23 cellular contexts compared by ENCODE assay signal in genomic region chr10:9869777-9870176, GRCh38.
"Had no signal": no experiment of that assay in that cellular context is flagged by ENCODE, and none has a peak within 500 bp of the region (broad histone marks: within the 10 kb centered on the region; RNA-seq: fewer than 3 reads in every experiment).

No MANE protein-coding gene starts in this region.

- H3K9me3 ChIP-seq: mucosa of descending colon, prostate gland, right lobe of liver, spleen, tibial nerve, upper lobe of right lung, vagina had no signal

- H3K79me2 ChIP-seq: parathyroid adenoma had no signal

- H3K36me3 ChIP-seq: prostate gland, right lobe of liver, spleen, tibial nerve, upper lobe of right lung, vagina had no signal

- H3K27me3 Mint-ChIP-seq: stimulated activated memory B cell treated with anti-CD40 and anti-IgM and Interleukin-4, amounts not matched to agents 10 μg/mL and 1 μg/mL and 100 μg/mL, for 72 hours had no signal

- H3K4me3 Mint-ChIP-seq: endodermal cell; naive thymus-derived CD8-positive, alpha-beta T cell; stimulated activated memory B cell treated with anti-CD40 and anti-IgM and Interleukin-4, amounts not matched to agents 10 μg/mL and 1 μg/mL and 100 μg/mL, for 72 hours; stimulated activated naive CD8-positive, alpha-beta T cell treated with anti-CD3 and anti-CD28 coated beads, Interleukin-15, Interleukin-2, amounts not matched to agents 100 ng/mL and 50 ng/mL, for 24 hours had no signal

- H3K27ac ChIP-seq: coronary artery, parathyroid adenoma, prostate gland, right lobe of liver, spleen, tibial nerve, upper lobe of right lung, vagina had no signal

- ATAC-seq: left colon; mucosa of descending colon; naive thymus-derived CD8-positive, alpha-beta T cell; right lobe of liver; stimulated activated memory B cell treated with anti-CD40 and anti-IgM and Interleukin-4, amounts not matched to agents 10 μg/mL and 1 μg/mL and 100 μg/mL, for 72 hours; upper lobe of right lung had no signal

- H3K4me3 ChIP-seq: coronary artery, mucosa of descending colon, prostate gland, right lobe of liver, spleen, tibial nerve, upper lobe of right lung, vagina had no signal

- H3K4me1 Mint-ChIP-seq: endodermal cell; naive thymus-derived CD8-positive, alpha-beta T cell; stimulated activated memory B cell treated with anti-CD40 and anti-IgM and Interleukin-4, amounts not matched to agents 10 μg/mL and 1 μg/mL and 100 μg/mL, for 72 hours had no signal

- H3K9ac ChIP-seq: parathyroid adenoma had no signal

- H3K4me1 ChIP-seq: parathyroid adenoma, prostate gland, right lobe of liver, spleen, tibial nerve, upper lobe of right lung, vagina had no signal

- H3K27ac Mint-ChIP-seq: endodermal cell; naive thymus-derived CD8-positive, alpha-beta T cell; stimulated activated memory B cell treated with anti-CD40 and anti-IgM and Interleukin-4, amounts not matched to agents 10 μg/mL and 1 μg/mL and 100 μg/mL, for 72 hours; stimulated activated naive CD8-positive, alpha-beta T cell treated with anti-CD3 and anti-CD28 coated beads, Interleukin-15, Interleukin-2, amounts not matched to agents 100 ng/mL and 50 ng/mL, for 24 hours had no signal

- H3K9me3 Mint-ChIP-seq: endodermal cell; naive thymus-derived CD8-positive, alpha-beta T cell; stimulated activated memory B cell treated with anti-CD40 and anti-IgM and Interleukin-4, amounts not matched to agents 10 μg/mL and 1 μg/mL and 100 μg/mL, for 72 hours; stimulated activated naive CD8-positive, alpha-beta T cell treated with anti-CD3 and anti-CD28 coated beads, Interleukin-15, Interleukin-2, amounts not matched to agents 100 ng/mL and 50 ng/mL, for 24 hours had no signal

- H2AFZ ChIP-seq: parathyroid adenoma had no signal

- H3K27me3 ChIP-seq: right lobe of liver, spleen, tibial nerve, upper lobe of right lung, vagina had no signal

- H3K36me3 Mint-ChIP-seq: naive thymus-derived CD8-positive, alpha-beta T cell; stimulated activated memory B cell treated with anti-CD40 and anti-IgM and Interleukin-4, amounts not matched to agents 10 μg/mL and 1 μg/mL and 100 μg/mL, for 72 hours had no signal

- DNase-seq: effector CD4-positive, alpha-beta T cell; endodermal cell; foreskin melanocyte; head of caudate nucleus; hippocampal formation; left colon; mesendoderm; mucosa of descending colon; naive thymus-derived CD8-positive, alpha-beta T cell; occipital lobe; right lobe of liver; spleen; stimulated activated CD4-positive, alpha-beta T cell treated with anti-CD3 and anti-CD28 coated beads, Interleukin-15, amount 100 ng/mL, for 24 hours; stimulated activated CD4-positive, alpha-beta T cell treated with anti-CD3 and anti-CD28 coated beads, Interleukin-1b, Interleukin-23, amount 100 ng/mL, for 48 hours; stimulated activated CD4-positive, alpha-beta T cell treated with anti-CD3 and anti-CD28 coated beads, Interleukin-4, amount 100 ng/mL, for 24 hours; upper lobe of right lung had no signal
